8 cellular contexts compared by ENCODE assay signal in the genomic region with DNA sequence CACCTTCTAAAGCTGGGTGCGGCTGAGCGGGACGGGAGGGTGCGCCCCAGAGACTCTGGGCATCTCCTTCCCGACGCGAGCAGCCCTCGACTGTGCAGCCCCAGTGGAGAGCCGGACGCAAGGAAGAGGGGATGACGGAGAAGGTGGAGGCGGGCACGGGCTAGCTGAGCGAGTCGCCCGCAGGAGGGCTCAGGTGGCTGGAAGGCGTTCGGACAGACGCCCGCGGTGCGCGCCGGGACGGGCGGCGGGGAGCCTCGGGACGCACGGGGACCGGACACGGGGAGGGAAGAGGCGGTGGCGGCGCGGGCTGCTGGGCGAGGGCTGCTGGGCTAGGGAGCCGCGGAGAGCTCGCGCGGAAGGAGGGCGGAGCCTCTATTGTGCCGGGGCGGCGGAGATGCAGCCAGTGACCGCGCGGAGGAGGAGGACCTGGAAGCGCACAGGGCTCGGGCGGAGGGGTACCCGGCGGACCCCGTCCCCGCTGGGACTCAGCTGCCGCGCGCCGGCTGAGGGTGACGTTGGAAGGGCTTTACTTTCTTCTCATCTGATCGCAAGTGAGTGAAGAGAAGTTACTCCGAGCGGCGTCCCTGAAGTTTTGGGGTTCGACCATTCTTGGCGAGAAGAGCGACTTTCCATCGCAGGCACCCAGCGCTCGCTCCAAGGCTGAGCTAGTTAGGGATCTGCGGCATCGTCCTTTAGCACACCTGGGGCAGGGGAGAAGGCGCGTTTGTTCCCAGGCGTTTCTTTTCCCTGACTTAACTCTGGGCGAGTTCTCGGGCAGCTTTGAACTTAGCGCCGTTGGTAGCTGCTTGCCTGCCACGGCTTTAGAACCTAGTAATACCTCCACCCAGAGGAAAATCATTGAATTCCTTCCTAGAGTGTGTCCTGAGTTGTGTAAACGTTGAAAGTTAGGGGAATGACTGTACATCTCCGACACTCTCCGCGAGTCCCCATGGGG. TPM values are rescaled to one million over a fixed set of nuclear protein-coding genes. Genes with fewer than 3 reads are reported as not detected.
DNase-seq lines count a peak whose midpoint lies in the region; ATAC-seq, FAIRE-seq and TF ChIP-seq lines count a peak whose summit lies in the region.

Gene OLFML2B (minus strand): TSS at position 323 of the 955 bp plus-strand sequence. CDS start 439 bp downstream, outside the sequence.

- peak; percentile 67 for DNase-seq in Ammon's horn (ENCODE audit: low spot score)
- peak; percentile 31 for DNase-seq in GM19239 (ENCODE audit: insufficient read length, low spot score)
- peak; percentile 48 for DNase-seq in LoVo (ENCODE audit: low spot score)
- peak; percentile 84 for DNase-seq in astrocyte of the spinal cord (ENCODE audit: low read depth, low spot score)
- DNase-seq in hepatocyte (ENCODE audit: low spot score) = peak; percentile 71
- DNase-seq in psoas muscle = peak; percentile 75 to 83

- peak; percentile 48 for TF ChIP-seq CTCF in astrocyte of the spinal cord (IDR thresholded peaks at IDR 0.05; ENCODE audit: low read depth, low read length)
- peak; percentile 52 for TF ChIP-seq CTCF in hepatocyte (IDR thresholded peaks at IDR 0.05; ENCODE audit: poor library complexity)
- TF ChIP-seq CTCF in psoas muscle (IDR thresholded peaks at IDR 0.05) = peak; percentile 18

- in situ Hi-C loops in astrocyte of the spinal cord (cut with HindIII; ENCODE audit: low sequenced_read_pairs) = no loop called here

- H3K36me3 ChIP-seq in hepatocyte (replicated peaks; ENCODE audit: insufficient read depth, low read depth) (no peaks in the 10 kb centered on the region), psoas muscle (ENCODE audit: insufficient read depth in 1 of 2, low read depth in 1 of 2) (no peaks in the 10 kb centered on the region)

- H3K4me1 ChIP-seq in hepatocyte (ENCODE audit: insufficient read depth) (peaks cover 4% of the 10 kb centered on the region), psoas muscle (peaks cover 6% of the 10 kb centered on the region)

- no peaks in the 10 kb centered on the region for H3K36me3 Mint-ChIP-seq in T-helper 1 cell treated with Interleukin-12 subunit alpha and Interleukin-12 subunit beta and Interleukin-4 antibody, amounts not matched to agents 30 μg/mL and 1 μg/mL, for 36 hours (ENCODE audit: low read depth)

- H3K27ac ChIP-seq in hepatocyte = no peak within 1 kb of the TSS
- peak within 1 kb of the TSS; percentile 27 for H3K27ac ChIP-seq in psoas muscle

- peak within 1 kb of the TSS; percentile 27 for H3K27ac Mint-ChIP-seq in T-helper 1 cell treated with Interleukin-12 subunit alpha and Interleukin-12 subunit beta and Interleukin-4 antibody, amounts not matched to agents 30 μg/mL and 1 μg/mL, for 36 hours

- peaks cover 8% of the 10 kb centered on the region for H3K4me1 Mint-ChIP-seq in T-helper 1 cell treated with Interleukin-12 subunit alpha and Interleukin-12 subunit beta and Interleukin-4 antibody, amounts not matched to agents 30 μg/mL and 1 μg/mL, for 36 hours (ENCODE audit: low read depth)

- H3K9me3 ChIP-seq in hepatocyte (ENCODE audit: low read depth) (no peaks in the 10 kb centered on the region), psoas muscle (no peaks in the 10 kb centered on the region)

- peak within 1 kb of the TSS; percentile 80 for H3K4me3 ChIP-seq in astrocyte of the spinal cord (ENCODE audit: low read depth, low read length)
- peak within 1 kb of the TSS; percentile 78 for H3K4me3 ChIP-seq in hepatocyte
- H3K4me3 ChIP-seq in psoas muscle = peak within 1 kb of the TSS; percentile 71

- H3K79me2 ChIP-seq in hepatocyte = no peaks in the 10 kb centered on the region

- H3K9me2 ChIP-seq in hepatocyte (replicated peaks; ENCODE audit: insufficient read depth) = no peaks in the 10 kb centered on the region

- peak within 1 kb of the TSS; percentile 88 for H3K4me3 Mint-ChIP-seq in T-helper 1 cell treated with Interleukin-12 subunit alpha and Interleukin-12 subunit beta and Interleukin-4 antibody, amounts not matched to agents 30 μg/mL and 1 μg/mL, for 36 hours

- WGBS in hepatocyte (ENCODE audit: low lambda C conversion rate, missing lambda C conversion rate) = 2% methylated on average over 70 of the region's 85 CpGs
- WGBS in psoas muscle, 3 donors = 1% methylated on average over 58 to 85 of the region's 85 CpGs

- ATAC-seq in psoas muscle (peak; percentile 82 to 89 (median 84)), GM18858 (IDR thresholded peaks at IDR 0.05; ENCODE audit: unreplicated experiment) (no peak)

- H3K4me2 ChIP-seq in hepatocyte = peak within 1 kb of the TSS; percentile 97

- no peak for FAIRE-seq in GM19239 (lab: Jason Lieb, UNC)

- peaks cover 52% of the 10 kb centered on the region for H3K27me3 Mint-ChIP-seq in T-helper 1 cell treated with Interleukin-12 subunit alpha and Interleukin-12 subunit beta and Interleukin-4 antibody, amounts not matched to agents 30 μg/mL and 1 μg/mL, for 36 hours (ENCODE audit: low read depth)

- no peaks in the 10 kb centered on the region for H4K20me1 ChIP-seq in hepatocyte (ENCODE audit: insufficient read depth, poor library complexity, severe bottlenecking)

- H3K27me3 ChIP-seq in hepatocyte (peaks cover 19% of the 10 kb centered on the region), psoas muscle (ENCODE audit: insufficient read depth in 3 of 3, low read length in 2 of 3) (peaks cover 0 to 47% (median 5%) of the 10 kb centered on the region in 3 donors)

- no peaks in the 10 kb centered on the region for H3K9me3 Mint-ChIP-seq in T-helper 1 cell treated with Interleukin-12 subunit alpha and Interleukin-12 subunit beta and Interleukin-4 antibody, amounts not matched to agents 30 μg/mL and 1 μg/mL, for 36 hours

- intact Hi-C loops in psoas muscle (cut with DNase I) = no loop called here

- peak within 1 kb of the TSS; percentile 78 for H2AFZ ChIP-seq in hepatocyte

RNA-seq across cellular contexts. Expression of gene OLFML2B, which starts in this region (rescaled TPM):
- total RNA-seq in hepatocyte (1.2 and 2.2 TPM in 2 replicates), psoas muscle (1 to 10 TPM; 2.2 to 9.5 (median 5.6) TPM)
- polyA plus RNA-seq in hepatocyte (2.9 and 3.9 TPM in 2 replicates), psoas muscle (1 to 10 TPM; 1.4 to 3.8 (median 2.1) TPM)

Comparison
In these comparisons a context has a peak if more than half of its experiments do, and no peak if none do; other contexts are left out.
1. DNase-seq: peak in every context shown above with its lines; median percentile 84 in astrocyte of the spinal cord; 79 in psoas muscle; 71 in hepatocyte; 67 in Ammon's horn; 48 in LoVo; 31 in GM19239.